8 cellular contexts compared by ENCODE assay signal in genomic region chr17:76382803-76383644, GRCh38. TPM values are rescaled to one million over a fixed set of nuclear protein-coding genes. Genes with fewer than 3 reads are reported as not detected.
A peak's percentile ranks its signal among the peaks of the same experiment; 100 is the strongest.
DNase-seq lines count a peak whose midpoint lies in the region; ATAC-seq, FAIRE-seq and TF ChIP-seq lines count a peak whose summit lies in the region.

No MANE protein-coding gene starts in this region.

- no peak overlapping the region for H4K91ac ChIP-seq in H1 (replicated peaks; ENCODE audit: insufficient read length, low read length)

- peak; percentile 56 for ATAC-seq in stimulated activated memory B cell treated with anti-CD40 and anti-IgM and Interleukin-4, amounts not matched to agents 10 μg/mL and 1 μg/mL and 100 μg/mL, for 72 hours
- ATAC-seq in GM21529 (IDR thresholded peaks at IDR 0.05; ENCODE audit: unreplicated experiment) = no peak
- ATAC-seq in HG03139 (IDR thresholded peaks at IDR 0.05; ENCODE audit: unreplicated experiment) = no peak

- CTCF ChIA-PET in H1 (lab: Charles Lee; ENCODE audit: partially characterized antibody) = interaction anchor here (0.9 to 28.1 kb wide), 10 partner anchors 7 to 378 kb away, joined by 3 to 635 read pairs (median 4); partner anchors contain the start of gene PRPSAP1

- no peak overlapping the region for H2AK5ac ChIP-seq in H1 (ENCODE audit: low read depth, low read length)

- H3K4me2 ChIP-seq in H1 (ENCODE audit: insufficient read depth in 1 of 2, low read depth in 2 of 2, low read length in 2 of 2) = peak overlapping the region; percentile 92 to 95

- no peak overlapping the region for H3K56ac ChIP-seq in H1 (replicated peaks; ENCODE audit: insufficient read length, low read depth, low read length)

- no peaks in the 10 kb centered on the region for H3K9me3 Mint-ChIP-seq in stimulated activated memory B cell treated with anti-CD40 and anti-IgM and Interleukin-4, amounts not matched to agents 10 μg/mL and 1 μg/mL and 100 μg/mL, for 72 hours

- H3K4me1 ChIP-seq in H1 (replicated peaks in 1 of 4; ENCODE audit: control insufficient read depth in 3 of 4, insufficient read depth in 4 of 4, low read length in 3 of 4) (peaks cover 0 to 41% (median 16%) of the 10 kb centered on the region in 4 experiments; a peak in 5 of 7 replicates), muscle layer of colon (ENCODE audit: insufficient read depth, low read length) (peaks cover 15% of the 10 kb centered on the region)

- no peaks in the 10 kb centered on the region for H3K9me3 ChIP-seq in H1 (ENCODE audit: insufficient read depth in 2 of 2, low read depth in 1 of 2, low read length in 1 of 2)
- H3K9me3 ChIP-seq in muscle layer of colon (ENCODE audit: low read length) = no peaks in the 10 kb centered on the region

- H3K79me2 ChIP-seq in H1 (ENCODE audit: control insufficient read depth in 1 of 2, insufficient read depth in 2 of 2, low read length in 2 of 2) = no peaks in the 10 kb centered on the region

- no peaks in the 10 kb centered on the region for H3K79me1 ChIP-seq in H1 (ENCODE audit: low read depth, low read length)

- H3K23ac ChIP-seq in H1 (ENCODE audit: insufficient read length) = no peak overlapping the region

- no peak for TF ChIP-seq RAD21 in H1 (IDR thresholded peaks at IDR 0.05 in 1 of 2, conservative IDR thresholded peaks at IDR 0.05 in 1 of 2; ENCODE audit: low read depth in 2 of 2, low read length in 2 of 2)

- peaks cover 26% of the 10 kb centered on the region for H3K4me1 Mint-ChIP-seq in stimulated activated memory B cell treated with anti-CD40 and anti-IgM and Interleukin-4, amounts not matched to agents 10 μg/mL and 1 μg/mL and 100 μg/mL, for 72 hours

- H3K14ac ChIP-seq in H1 (ENCODE audit: insufficient read length) = peak overlapping the region; percentile 37

- H4K20me1 ChIP-seq in H1 (replicated peaks in 1 of 2; ENCODE audit: control insufficient read depth in 1 of 2, insufficient read depth in 2 of 2, low read length in 2 of 2) = peaks cover 0 to 2% of the 10 kb centered on the region in 2 experiments

- peak overlapping the region; percentile 57 for H4K5ac ChIP-seq in H1 (ENCODE audit: insufficient read length, low read depth, low read length)

- peaks cover 23% of the 10 kb centered on the region for H3K23me2 ChIP-seq in H1 (ENCODE audit: low read depth, low read length)

- no peak; a peak in 1 of 3 replicates for TF ChIP-seq EP300 in H1 (IDR thresholded peaks at IDR 0.05; ENCODE audit: borderline replicate concordance in 1 of 2, low read depth in 2 of 2, low read length in 2 of 2)

- peaks cover 17% of the 10 kb centered on the region for H3K27me3 Mint-ChIP-seq in stimulated activated memory B cell treated with anti-CD40 and anti-IgM and Interleukin-4, amounts not matched to agents 10 μg/mL and 1 μg/mL and 100 μg/mL, for 72 hours

- no peaks in the 10 kb centered on the region for H3K36me3 Mint-ChIP-seq in stimulated activated memory B cell treated with anti-CD40 and anti-IgM and Interleukin-4, amounts not matched to agents 10 μg/mL and 1 μg/mL and 100 μg/mL, for 72 hours

- H2BK15ac ChIP-seq in H1 (ENCODE audit: low read length) = no peak overlapping the region

- peak overlapping the region; percentile 81; the same call in 1 of the 2 replicates for H3K18ac ChIP-seq in H1 (ENCODE audit: extremely low read depth, low read length)

- no peak overlapping the region for H2AFZ ChIP-seq in H1 (ENCODE audit: low read length)

- H3K36me3 ChIP-seq in H1 (ENCODE audit: control insufficient read depth in 2 of 4, insufficient read depth in 4 of 4, low read length in 3 of 4) (no peaks in the 10 kb centered on the region), muscle layer of colon (ENCODE audit: insufficient read depth, low read length) (no peaks in the 10 kb centered on the region)

- H2BK12ac ChIP-seq in H1 (ENCODE audit: low read depth, low read length) = peak overlapping the region; percentile 39; the same call in 1 of the 2 replicates

- DNase-seq in GM10266 (ENCODE audit: extremely low spot score) (peak; percentile 89), KBM-7 (peak; percentile 49), H1 (ENCODE audit: low read depth in 1 of 2, low spot score in 2 of 2) (peak in 1 of 2 experiments; percentile 83)
- peak; percentile 78 for DNase-seq in activated CD4-positive, alpha-beta T cell treated with anti-CD3 and anti-CD28 coated beads for 48 hours

- no peak for FAIRE-seq in H1 (lab: Jason Lieb, UNC)

- peak overlapping the region; percentile 38 for H2BK120ac ChIP-seq in H1 (replicated peaks; ENCODE audit: low read depth, low read length)

- H3K4ac ChIP-seq in H1 (replicated peaks; ENCODE audit: insufficient read length, low read depth, low read length) = peak overlapping the region; percentile 85

- 0 out of 2 replicates have a peak overlapping the region, but pooled peaks have one; percentile 48 for H2BK20ac ChIP-seq in H1 (ENCODE audit: low read length)

- in situ Hi-C loops in KBM-7 (cut with MboI; ENCODE audit: low pct_unique_long_range_greater_than_20kb, low sequenced_read_pairs) = no loop called here

- 1% methylated on average over 31 of the region's 87 CpGs; no CpG with 5 or more reads in 1 of the 2 experiments for WGBS in H1 (ENCODE audit: extremely low coverage in 1 of 2, insufficient coverage in 1 of 2, insufficient read length in 1 of 2, insufficient replicate concordance in 2 of 2, low coverage in 1 of 2, low lambda C conversion rate in 2 of 2, missing lambda C conversion rate in 1 of 2), 2 experiments

- H3K27me3 ChIP-seq in H1 (replicated peaks in 1 of 4; ENCODE audit: control insufficient read depth in 3 of 4, extremely low read depth in 1 of 4, insufficient read depth in 3 of 4, low read length in 3 of 4) = peaks cover 18 to 47% (median 33%) of the 10 kb centered on the region in 4 experiments; a peak in 6 of 7 replicates
- H3K27me3 ChIP-seq in muscle layer of colon (ENCODE audit: control insufficient read depth in 1 of 2, insufficient read depth in 2 of 2, low read length in 2 of 2) = peaks cover 0 to 42% of the 10 kb centered on the region in 2 donors

- POLR2A ChIA-PET in H1 (lab: Charles Lee; ENCODE audit: partially characterized antibody) = interaction anchor here (0.6 to 2.5 kb wide), 2 partner anchors 30 to 254 kb away, joined by 3 to 12 read pairs; partner anchors contain the start of gene PRPSAP1

- peak overlapping the region; percentile 85 for H3K4me3 Mint-ChIP-seq in stimulated activated memory B cell treated with anti-CD40 and anti-IgM and Interleukin-4, amounts not matched to agents 10 μg/mL and 1 μg/mL and 100 μg/mL, for 72 hours

- peak overlapping the region; percentile 70 for H4K8ac ChIP-seq in H1 (ENCODE audit: extremely low read depth, insufficient read depth, low read length)

- H3K27ac ChIP-seq in H1 (ENCODE audit: low read depth, low read length) = no peak overlapping the region
- peak overlapping the region; percentile 52 for H3K27ac ChIP-seq in muscle layer of colon (ENCODE audit: low read depth, low read length)

- peak overlapping the region; percentile 66; the same call in 1 of the 2 replicates for H2BK5ac ChIP-seq in H1 (ENCODE audit: low read depth, low read length)

- H3K27ac Mint-ChIP-seq in stimulated activated memory B cell treated with anti-CD40 and anti-IgM and Interleukin-4, amounts not matched to agents 10 μg/mL and 1 μg/mL and 100 μg/mL, for 72 hours = peak overlapping the region; percentile 87

- TF ChIP-seq CTCF in GM10266 (IDR thresholded peaks at IDR 0.05; ENCODE audit: control insufficient read depth, insufficient read depth, low read depth, missing control alignments) = no peak
- no peak for TF ChIP-seq CTCF in H1 (IDR thresholded peaks at IDR 0.05; ENCODE audit: control extremely low read depth in 1 of 3, insufficient read depth in 1 of 3, low read depth in 1 of 3, low read length in 3 of 3)

- TF ChIP-seq POLR2A in H1 (IDR thresholded peaks at IDR 0.05; ENCODE audit: control extremely low read depth in 1 of 2, low read depth in 2 of 2, low read length in 2 of 2) = no peak

- H3K9ac ChIP-seq in H1 (replicated peaks in 1 of 4; ENCODE audit: extremely low read depth in 1 of 4, low read depth in 3 of 4, low read length in 3 of 4) (no peak overlapping the region), muscle layer of colon (ENCODE audit: low read length) (no peak overlapping the region)

- H3K4me3 ChIP-seq in H1 (ENCODE audit: extremely low read depth in 1 of 4, insufficient read depth in 2 of 4, low read depth in 3 of 4, low read length in 4 of 4) = peak overlapping the region; percentile 51 to 80 (median 70)
- peak overlapping the region; percentile 49 to 50 for H3K4me3 ChIP-seq in muscle layer of colon (ENCODE audit: low read depth in 1 of 2, low read length in 2 of 2)

TF ChIP-seq in H1, 55 proteins besides CTCF, POLR2A, EP300 and RAD21 (continues in another document):
- TF ChIP-seq BACH1 (IDR thresholded peaks at IDR 0.05; ENCODE audit: low read length) (peak; percentile 37; the same call in 1 of the 2 replicates), SUZ12 (IDR thresholded peaks at IDR 0.05; ENCODE audit: low read length) (no peak; the same call in none of the 2 replicates), MAX (IDR thresholded peaks at IDR 0.05) (peak; percentile 71), TAF7 (optimal IDR thresholded peaks at IDR 0.05; ENCODE audit: borderline replicate concordance, low read depth, low read length) (no peak), SRF (IDR thresholded peaks at IDR 0.05; ENCODE audit: low read depth, low read length) (no peak), SIRT6 (IDR thresholded peaks at IDR 0.05; ENCODE audit: low read length) (no peak)

RNA-seq across cellular contexts. Expression of gene SPHK1, which starts 1.4 kb away (rescaled TPM):
- 2.4 and 2.6 TPM in 2 replicates for total RNA-seq in H1 (2021; fragmentation: NEBNext Ultra II Directional; extraction: Animal tissue kit (Norgen Biotek cat#: 25700))
- 2.4 and 4.6 TPM in 2 replicates for polyA plus RNA-seq in H1 (2011; rRNA removed)
- polyA plus RNA-seq in H1 (2011; cell fraction: cytosol; rRNA removed) = 4.0 TPM
- 6.2 TPM for polyA plus RNA-seq in H1 (2011; cell fraction: nucleus; rRNA removed)
- polyA plus RNA-seq in H1 (2012, experiment 1 of 2) = 1.3 to 3.1 TPM (median 2.1 TPM) in 4 replicates
- polyA plus RNA-seq in H1 (2012, experiment 2 of 2) = 2.6 TPM
- polyA plus RNA-seq in H1 (2013, experiment 1 of 2) = 1.1 TPM
- 1.2 TPM for polyA plus RNA-seq in H1 (2013, experiment 2 of 2)
- 0.60 and 0.66 TPM in 2 replicates for polyA minus RNA-seq in H1 (2011; rRNA and poly(A)+ RNA removed)
- not detected for polyA minus RNA-seq in H1 (2011; cell fraction: cytosol; rRNA and poly(A)+ RNA removed)
- polyA minus RNA-seq in H1 (2011; cell fraction: nucleus; rRNA and poly(A)+ RNA removed) = 0.50 TPM

RNA-seq across cellular contexts. Expression of gene PRPSAP1, which starts 29.3 kb away (rescaled TPM):
- total RNA-seq in H1 (2021; fragmentation: NEBNext Ultra II Directional; extraction: Animal tissue kit (Norgen Biotek cat#: 25700)) = 42.8 and 54.2 TPM in 2 replicates
- 32.0 and 42.5 TPM in 2 replicates for polyA plus RNA-seq in H1 (2011; rRNA removed)
- 51.3 TPM for polyA plus RNA-seq in H1 (2011; cell fraction: cytosol; rRNA removed)
- polyA plus RNA-seq in H1 (2011; cell fraction: nucleus; rRNA removed) = 44.8 TPM
- 35.8 to 39.2 TPM (median 37.3 TPM) in 4 replicates for polyA plus RNA-seq in H1 (2012, experiment 1 of 2)
- 24.0 TPM for polyA plus RNA-seq in H1 (2012, experiment 2 of 2)
- 23.9 TPM for polyA plus RNA-seq in H1 (2013, experiment 1 of 2)
- 22.1 TPM for polyA plus RNA-seq in H1 (2013, experiment 2 of 2)
- 74.0 and 76.2 TPM in 2 replicates for polyA minus RNA-seq in H1 (2011; rRNA and poly(A)+ RNA removed)
- polyA minus RNA-seq in H1 (2011; cell fraction: cytosol; rRNA and poly(A)+ RNA removed) = 30.1 TPM
- polyA minus RNA-seq in H1 (2011; cell fraction: nucleus; rRNA and poly(A)+ RNA removed) = 37.5 TPM
